ENCODE assay signal across 7 cellular contexts in genomic region chrX:155394747-155395276, GRCh38. TPM values are rescaled to one million over a fixed set of nuclear protein-coding genes. Genes with fewer than 3 reads are reported as not detected.
"Had no signal": no experiment of that assay in that cellular context is flagged by ENCODE, and none has a peak within 500 bp of the region (broad histone marks: within the 10 kb centered on the region; RNA-seq: fewer than 3 reads in every experiment).

No MANE protein-coding gene starts in this region.

RNA-seq across cellular contexts. Expression of gene F8A2, which starts 12.9 kb away (rescaled TPM):
- total RNA-seq: astrocyte, chondrocyte, frontal cortex, liver, natural killer cell, spleen, vagina had no signal
